In genomic region chr12:42284157-42284556, GRCh38 we compare ENCODE assay signal across 22 cellular contexts. TPM values are rescaled to one million over a fixed set of nuclear protein-coding genes. Genes with fewer than 3 reads are reported as not detected.
DNase-seq lines count a peak whose midpoint lies in the region; ATAC-seq, FAIRE-seq and TF ChIP-seq lines count a peak whose summit lies in the region.
"Had no signal": no experiment of that assay in that cellular context is flagged by ENCODE, and none has a peak within 500 bp of the region (broad histone marks: within the 10 kb centered on the region; RNA-seq: fewer than 3 reads in every experiment).

No MANE protein-coding gene starts in this region.

- no peak overlapping the region for H2BK15ac ChIP-seq in mesenchymal stem cell (ENCODE audit: low read depth, poor library complexity, severe bottlenecking)

- no peak overlapping the region for H3K4me3 Mint-ChIP-seq in T-helper 17 cell
- H3K4me3 Mint-ChIP-seq: activated naive CD8-positive, alpha-beta T cell treated with anti-CD3 and anti-CD28 coated beads, Interleukin-2, amount 10 ng/mL, durations not matched to agents 7 days and 5 days; brain; natural killer cell treated with Interleukin-12 subunit alpha and Interleukin-12 subunit beta and Interleukin-15 and Interleukin-18, amount 100 ng/mL, for 72 hours had no signal

- H3K79me1 ChIP-seq in mesenchymal stem cell (replicated peaks; ENCODE audit: low read length, poor library complexity, severe bottlenecking) = no peaks in the 10 kb centered on the region

- TF ChIP-seq RAD21 in K562 (CRISPR knock-in tag; conservative IDR thresholded peaks at IDR 0.05 in 1 of 2, IDR thresholded peaks at IDR 0.05 in 1 of 2) = no peak

- H3K79me2 ChIP-seq in K562 (ENCODE audit: control insufficient read depth, insufficient read depth, low read length) = no peaks in the 10 kb centered on the region

- no peak for TF ChIP-seq POLR2A in K562 (conservative IDR thresholded peaks at IDR 0.05)

- ATAC-seq in GM21576 (IDR thresholded peaks at IDR 0.05; ENCODE audit: unreplicated experiment) (peak; percentile 55), K562 (no peak), GM21526 (IDR thresholded peaks at IDR 0.05; ENCODE audit: low FRiP score, unreplicated experiment) (no peak), T-helper 17 cell (no peak)
- ATAC-seq: natural killer cell treated with Interleukin-12 subunit alpha and Interleukin-12 subunit beta and Interleukin-15 and Interleukin-18, amount 100 ng/mL, for 72 hours had no signal

- no peaks in the 10 kb centered on the region for H3K36me3 Mint-ChIP-seq in T-helper 17 cell (ENCODE audit: low read depth)
- H3K36me3 Mint-ChIP-seq: activated naive CD8-positive, alpha-beta T cell treated with anti-CD3 and anti-CD28 coated beads, Interleukin-2, amount 10 ng/mL, durations not matched to agents 7 days and 5 days; brain; natural killer cell treated with Interleukin-12 subunit alpha and Interleukin-12 subunit beta and Interleukin-15 and Interleukin-18, amount 100 ng/mL, for 72 hours had no signal

- H2AFZ ChIP-seq in K562 (ENCODE audit: low read depth, low read length) (no peak overlapping the region), mesenchymal stem cell (ENCODE audit: low read depth, low read length) (no peak overlapping the region)

- H2BK5ac ChIP-seq in mesenchymal stem cell (ENCODE audit: low read depth, low read length, poor library complexity, severe bottlenecking) = no peak overlapping the region

- H4K8ac ChIP-seq in mesenchymal stem cell (ENCODE audit: low read length) = no peak overlapping the region

- in situ Hi-C loops in GM13976 (cut with MboI; ENCODE audit: low sequenced_read_pairs, unreplicated experiment) (no loop called here), K562 (cut with MboI) (no loop called here)

- H3K27ac ChIP-seq in K562 (ENCODE audit: extremely low read depth, low read depth, low read length) (no peak overlapping the region), mesenchymal stem cell (ENCODE audit: low read length, poor library complexity, severe bottlenecking) (no peak overlapping the region)
- H3K27ac ChIP-seq: prostate gland, skin epidermis, uterus had no signal

- H2BK12ac ChIP-seq in mesenchymal stem cell (ENCODE audit: low read length in 2 of 2) = no peak overlapping the region

- no peaks in the 10 kb centered on the region for H4K20me1 ChIP-seq in K562 (replicated peaks; ENCODE audit: control insufficient read depth, insufficient read depth, low read length)

- no peaks in the 10 kb centered on the region for H3K9me1 ChIP-seq in K562 (ENCODE audit: control insufficient read depth, insufficient read depth, low read length)

- CTCF ChIA-PET in K562 (lab: Yijun Ruan, JAX; ENCODE audit: low intra/inter-chr PET ratio) = no interaction called here

- H3K9ac ChIP-seq in K562 (ENCODE audit: insufficient read depth in 1 of 2, low read depth in 2 of 2, low read length in 2 of 2) (no peak overlapping the region), mesenchymal stem cell (ENCODE audit: low read length) (no peak overlapping the region)

- H3K27me3 Mint-ChIP-seq in T-helper 17 cell = peaks cover 26% of the 10 kb centered on the region

- no peaks in the 10 kb centered on the region for H3K36me3 ChIP-seq in K562 (ENCODE audit: control insufficient read depth, insufficient read depth, low read length)
- H3K36me3 ChIP-seq in mesenchymal stem cell (ENCODE audit: control insufficient read depth in 1 of 2, insufficient read depth in 2 of 2, low read depth in 1 of 2, low read length in 2 of 2) = no peaks in the 10 kb centered on the region
- H3K36me3 ChIP-seq: prostate gland, uterus had no signal

- no peak for FAIRE-seq in K562 (lab: Jason Lieb, UNC)
- FAIRE-seq: colon, endometrium had no signal

- H4K91ac ChIP-seq in mesenchymal stem cell (ENCODE audit: low read length) = no peak overlapping the region

- no TSS peak for BruUV-seq in K562 (replicated peaks; lab: Mats Ljungman, UMichigan)

- H3K27me3 ChIP-seq in K562 (ENCODE audit: control insufficient read depth in 2 of 2, insufficient read depth in 2 of 2, low read length in 2 of 2) = peaks cover 15 to 25% of the 10 kb centered on the region in 2 experiments; a peak in 4 of 5 replicates
- no peaks in the 10 kb centered on the region for H3K27me3 ChIP-seq in mesenchymal stem cell (ENCODE audit: control insufficient read depth in 1 of 2, insufficient read depth in 1 of 2, low read length in 2 of 2)
- H3K27me3 ChIP-seq: uterus had no signal

- H3K9me3 ChIP-seq in K562 (replicated peaks; ENCODE audit: control insufficient read depth, insufficient read depth, low read depth, low read length) (no peaks in the 10 kb centered on the region), mesenchymal stem cell (ENCODE audit: control insufficient read depth, low read length) (no peaks in the 10 kb centered on the region), T-helper 17 cell (ENCODE audit: control insufficient read depth, low read length, poor library complexity, severe bottlenecking) (no peaks in the 10 kb centered on the region)
- H3K9me3 ChIP-seq: prostate gland, uterus had no signal

- POLR2A ChIA-PET in K562 (lab: Yijun Ruan, JAX) = interaction anchor here (1.8 kb wide), 1 partner anchor 10 kb away, joined by 5 read pairs; no protein-coding TSS in a partner anchor

- H3K18ac ChIP-seq in mesenchymal stem cell (ENCODE audit: low read depth in 1 of 2, low read length in 2 of 2) = no peak overlapping the region

- TF ChIP-seq EP300 in K562 (IDR thresholded peaks at IDR 0.05; ENCODE audit: low read length) = no peak

- no peaks in the 10 kb centered on the region for H3K4me1 Mint-ChIP-seq in T-helper 17 cell

- no peak overlapping the region for H3K4ac ChIP-seq in mesenchymal stem cell (ENCODE audit: low read depth in 1 of 2, low read length in 2 of 2)

- H3K4me3 ChIP-seq in K562 = no peak overlapping the region
- H3K4me3 ChIP-seq in mesenchymal stem cell (ENCODE audit: insufficient read depth in 1 of 2, low read depth in 1 of 2, low read length in 2 of 2) = no peak overlapping the region
- H3K4me3 ChIP-seq: prostate gland, skin epidermis, uterus had no signal

- H3K27ac Mint-ChIP-seq in T-helper 17 cell = no peak overlapping the region
- H3K27ac Mint-ChIP-seq: activated naive CD8-positive, alpha-beta T cell treated with anti-CD3 and anti-CD28 coated beads, Interleukin-2, amount 10 ng/mL, durations not matched to agents 7 days and 5 days; brain; natural killer cell treated with Interleukin-12 subunit alpha and Interleukin-12 subunit beta and Interleukin-15 and Interleukin-18, amount 100 ng/mL, for 72 hours had no signal

- no peak overlapping the region for H3K23ac ChIP-seq in mesenchymal stem cell (ENCODE audit: low read length in 2 of 2)

- WGBS in K562 (ENCODE audit: insufficient coverage, low coverage, missing lambda C conversion rate) = 0% methylated on average over 1 of the region's 1 CpG
- WGBS in mesenchymal stem cell = no CpG with 5 or more reads among the region's 1 CpG

- H3K4me1 ChIP-seq in K562 (replicated peaks in 1 of 2; ENCODE audit: control insufficient read depth in 2 of 2, insufficient read depth in 2 of 2, low read length in 2 of 2) = peaks cover 0 to 3% of the 10 kb centered on the region in 2 experiments; a peak in 2 of 5 replicates
- H3K4me1 ChIP-seq in mesenchymal stem cell (ENCODE audit: control insufficient read depth, insufficient read depth, low read depth, low read length) = no peaks in the 10 kb centered on the region
- H3K4me1 ChIP-seq: prostate gland, uterus had no signal

- DNase-seq in GM13976 (ENCODE audit: low spot score) = peak; percentile 44
- DNase-seq in MV-4-11 (lab: John Stamatoyannopoulos, UW) = peak; percentile 70
- no peak for DNase-seq in K562 (ENCODE audit: extremely low read depth in 1 of 4, low spot score in 3 of 4)
- DNase-seq in mesenchymal stem cell = no peak
- no peak for DNase-seq in T-helper 17 cell
- DNase-seq in nucleus accumbens (lab: John Stamatoyannopoulos, UW) = no peak
- DNase-seq: activated CD8-positive, alpha-beta memory T cell treated with anti-CD3 and anti-CD28 coated beads for 24 hours; activated naive CD8-positive, alpha-beta T cell treated with anti-CD3 and anti-CD28 coated beads, Interleukin-2, amount 10 ng/mL, durations not matched to agents 7 days and 5 days; mesendoderm; NCI-H1436 treated with DMSO at 0.1 percent for 48 hours; NCI-H2171 treated with DMSO at 0.1 percent for 48 hours; stimulated activated CD4-positive, alpha-beta T cell treated with anti-CD3 and anti-CD28 coated beads, Interleukin-4, amount 100 ng/mL, for 1 hour; T-helper 1 cell; uterus had no signal

- intact Hi-C loops in K562 (cut with micrococcal nuclease) = no loop called here

- H2AK5ac ChIP-seq in mesenchymal stem cell (ENCODE audit: low read length, severe bottlenecking) = no peak overlapping the region

- TF ChIP-seq CTCF in GM13976 (IDR thresholded peaks at IDR 0.05; ENCODE audit: borderline replicate concordance, control extremely low read depth, extremely low read depth, insufficient read depth, missing control alignments) (no peak), K562 (IDR thresholded peaks at IDR 0.05 in 2 of 3, conservative IDR thresholded peaks at IDR 0.05 in 1 of 3; ENCODE audit: insufficient read depth in 2 of 3, low read depth in 1 of 3, low read length in 3 of 3) (no peak)

- H2BK120ac ChIP-seq in mesenchymal stem cell (ENCODE audit: low read depth, low read length) = no peak overlapping the region

- no peak overlapping the region for H3K14ac ChIP-seq in mesenchymal stem cell (ENCODE audit: low read length in 2 of 2)

- H3K4me2 ChIP-seq in K562 (ENCODE audit: insufficient read depth, low read length) = no peak overlapping the region
- no peak overlapping the region for H3K4me2 ChIP-seq in mesenchymal stem cell (ENCODE audit: low read length, poor library complexity, severe bottlenecking)

RNA-seq across cellular contexts. Expression of gene ZCRB1, which starts 41.7 kb away (rescaled TPM):
- total RNA-seq in K562 (2011; cell fraction: chromatin; rRNA removed; ENCODE audit: low replicate concordance) = 10.0 and 10.6 TPM in 2 replicates
- total RNA-seq in K562 (2011; cell fraction: nucleolus; rRNA removed) = 13.5 and 21.8 TPM in 2 replicates
- total RNA-seq in K562 (2011; cell fraction: nucleoplasm; rRNA removed) = 12.1 and 13.6 TPM in 2 replicates
- total RNA-seq in K562 (2014; rRNA removed) (36.0 and 46.5 TPM in 2 replicates), K562 (2014; rRNA removed; fragmentation: Illumina TruSeq; extraction: Trizol) (51.0 and 64.9 TPM in 2 replicates), K562 (2015; rRNA removed; fragmentation: Illumina TruSeq; extraction: Trizol) (57.6 and 66.2 TPM in 2 replicates), K562 (2021) (46.6 and 48.9 TPM in 2 replicates), T-helper 17 cell (10 to 100 TPM; 26.1 to 32.0 TPM)
- polyA plus RNA-seq in K562 (2011; rRNA removed) (33.4 and 36.0 TPM in 2 replicates), K562 (2014; fragmentation: Illumina TruSeq; extraction: Trizol) (76.9 and 102 TPM in 2 replicates), K562 (2014; fragmentation: Nextera tagmentation; extraction: Ambion mirVana) (10 to 100 TPM; 60.1 to 65.9 TPM), K562 (2014; rRNA removed) (42.4 and 48.5 TPM in 2 replicates)
- 11.8 and 16.9 TPM in 2 replicates for polyA plus RNA-seq in K562 (2011; cell fraction: cytosol; rRNA removed)
- polyA plus RNA-seq in K562 (2011; cell fraction: nucleus; rRNA removed) = 21.2 and 28.0 TPM in 2 replicates
- 74.0 and 74.2 TPM in 2 replicates for polyA plus RNA-seq in K562 (2012)
- 22.9 and 28.4 TPM in 2 replicates for polyA minus RNA-seq in K562 (2011; rRNA and poly(A)+ RNA removed)
- 13.4 and 25.2 TPM in 2 replicates for polyA minus RNA-seq in K562 (2011; cell fraction: cytosol; rRNA and poly(A)+ RNA removed)
- 27.6 and 32.0 TPM in 2 replicates for polyA minus RNA-seq in K562 (2011; cell fraction: nucleus; rRNA and poly(A)+ RNA removed)
- 120 TPM for polyA plus RNA-seq in mesenchymal stem cell (2013, experiment 1 of 2)
- 121 TPM for polyA plus RNA-seq in mesenchymal stem cell (2013, experiment 2 of 2)

RNA-seq across cellular contexts. Expression of gene PPHLN1, which starts 41.8 kb away (rescaled TPM):
- 57.8 and 125 TPM in 2 replicates for total RNA-seq in K562 (2011; cell fraction: chromatin; rRNA removed; ENCODE audit: low replicate concordance)
- total RNA-seq in K562 (2011; cell fraction: nucleolus; rRNA removed) = 36.4 and 41.7 TPM in 2 replicates
- 71.3 and 122 TPM in 2 replicates for total RNA-seq in K562 (2011; cell fraction: nucleoplasm; rRNA removed)
- total RNA-seq in K562 (2014; rRNA removed) (71.0 and 85.8 TPM in 2 replicates), K562 (2014; rRNA removed; fragmentation: Illumina TruSeq; extraction: Trizol) (93.2 and 111 TPM in 2 replicates), K562 (2015; rRNA removed; fragmentation: Illumina TruSeq; extraction: Trizol) (78.3 and 88.7 TPM in 2 replicates), K562 (2021) (64.2 and 66.3 TPM in 2 replicates), T-helper 17 cell (10 to 100 TPM; 90.9 to 91.8 TPM)
- polyA plus RNA-seq in K562 (2011; rRNA removed) (91.7 and 112 TPM in 2 replicates), K562 (2014; fragmentation: Illumina TruSeq; extraction: Trizol) (92.0 and 93.6 TPM in 2 replicates), K562 (2014; fragmentation: Nextera tagmentation; extraction: Ambion mirVana) (100 to 1,000 TPM; 105 to 112 TPM), K562 (2014; rRNA removed) (85.4 and 97.7 TPM in 2 replicates)
- polyA plus RNA-seq in K562 (2011; cell fraction: cytosol; rRNA removed) = 22.8 and 42.0 TPM in 2 replicates
- 104 and 117 TPM in 2 replicates for polyA plus RNA-seq in K562 (2011; cell fraction: nucleus; rRNA removed)
- polyA plus RNA-seq in K562 (2012) = 48.3 and 66.5 TPM in 2 replicates
- polyA minus RNA-seq in K562 (2011; rRNA and poly(A)+ RNA removed) = 98.5 and 105 TPM in 2 replicates
- 24.2 and 27.6 TPM in 2 replicates for polyA minus RNA-seq in K562 (2011; cell fraction: cytosol; rRNA and poly(A)+ RNA removed)
- 72.6 and 79.0 TPM in 2 replicates for polyA minus RNA-seq in K562 (2011; cell fraction: nucleus; rRNA and poly(A)+ RNA removed)
- polyA plus RNA-seq in mesenchymal stem cell (2013, experiment 1 of 2) = 69.3 TPM
- 69.4 TPM for polyA plus RNA-seq in mesenchymal stem cell (2013, experiment 2 of 2)

RNA-seq across cellular contexts. Expression of gene YAF2, which starts 46.1 kb away (rescaled TPM):
- total RNA-seq in K562 (2011; cell fraction: chromatin; rRNA removed; ENCODE audit: low replicate concordance) = 29.9 and 96.3 TPM in 2 replicates
- 17.0 and 22.8 TPM in 2 replicates for total RNA-seq in K562 (2011; cell fraction: nucleolus; rRNA removed)
- 44.9 and 92.1 TPM in 2 replicates for total RNA-seq in K562 (2011; cell fraction: nucleoplasm; rRNA removed)
- 10.6 and 12.4 TPM in 2 replicates for total RNA-seq in K562 (2014; rRNA removed)
- 22.0 and 22.3 TPM in 2 replicates for total RNA-seq in K562 (2014; rRNA removed; fragmentation: Illumina TruSeq; extraction: Trizol)
- total RNA-seq in K562 (2015; rRNA removed; fragmentation: Illumina TruSeq; extraction: Trizol) = 15.9 and 20.3 TPM in 2 replicates
- total RNA-seq in K562 (2021) = 25.4 and 26.4 TPM in 2 replicates
- 17.4 and 26.1 TPM in 2 replicates for polyA plus RNA-seq in K562 (2011; rRNA removed)
- 3.4 and 7.8 TPM in 2 replicates for polyA plus RNA-seq in K562 (2011; cell fraction: cytosol; rRNA removed)
- polyA plus RNA-seq in K562 (2011; cell fraction: nucleus; rRNA removed) = 16.3 and 17.4 TPM in 2 replicates
- 14.2 and 16.2 TPM in 2 replicates for polyA plus RNA-seq in K562 (2012)
- 19.1 and 22.9 TPM in 2 replicates for polyA plus RNA-seq in K562 (2014; fragmentation: Illumina TruSeq; extraction: Trizol)
- 10 to 100 TPM; 14.9 to 19.6 TPM for polyA plus RNA-seq in K562 (2014; fragmentation: Nextera tagmentation; extraction: Ambion mirVana)
- polyA plus RNA-seq in K562 (2014; rRNA removed) = 18.1 and 21.3 TPM in 2 replicates
- 17.9 and 20.4 TPM in 2 replicates for polyA minus RNA-seq in K562 (2011; rRNA and poly(A)+ RNA removed)
- 14.8 and 19.3 TPM in 2 replicates for polyA minus RNA-seq in K562 (2011; cell fraction: cytosol; rRNA and poly(A)+ RNA removed)
- 23.6 and 27.1 TPM in 2 replicates for polyA minus RNA-seq in K562 (2011; cell fraction: nucleus; rRNA and poly(A)+ RNA removed)
- 22.0 TPM for polyA plus RNA-seq in mesenchymal stem cell (2013, experiment 1 of 2)
- polyA plus RNA-seq in mesenchymal stem cell (2013, experiment 2 of 2) = 22.2 TPM
- 10 to 100 TPM; 65.1 to 71.3 TPM for total RNA-seq in T-helper 17 cell

Comparison
In these comparisons a context has a peak if more than half of its experiments do, and no peak if none do; other contexts are left out.
1. DNase-seq: peak in GM13976 (single experiment) and MV-4-11 (single experiment); none in K562 (0 of 4), mesenchymal stem cell (single experiment), T-helper 17 cell (0 of 3) and nucleus accumbens (0 of 56).